Comparison of ENCODE assay signal across 32 cellular contexts in genomic region chr4:24933684-24934275, GRCh38. TPM values are rescaled to one million over a fixed set of nuclear protein-coding genes. Genes with fewer than 3 reads are reported as not detected.
"Had no signal": no experiment of that assay in that cellular context is flagged by ENCODE, and none has a peak within 500 bp of the region (broad histone marks: within the 10 kb centered on the region; RNA-seq: fewer than 3 reads in every experiment).

No MANE protein-coding gene starts in this region.

- H3K36me3 Mint-ChIP-seq: activated naive CD4-positive, alpha-beta T cell treated with anti-CD3 and anti-CD28 coated beads, Interleukin-2, amount 10 ng/mL, durations not matched to agents 7 days and 5 days; activated naive CD8-positive, alpha-beta T cell treated with anti-CD3 and anti-CD28 coated beads, Interleukin-2, amount 10 ng/mL, durations not matched to agents 7 days and 5 days had no signal

- H3K9me3 Mint-ChIP-seq: activated naive CD8-positive, alpha-beta T cell treated with anti-CD3 and anti-CD28 coated beads, Interleukin-2, amount 10 ng/mL, durations not matched to agents 7 days and 5 days had no signal

- ATAC-seq: activated naive CD4-positive, alpha-beta T cell treated with anti-CD3 and anti-CD28 coated beads, Interleukin-2, amount 50 U/mL, for 72 hours; activated T-cell treated with anti-CD3 and anti-CD28 coated beads, Interleukin-2, amount 50 U/mL, for 72 hours; foreskin keratinocyte; gastrocnemius medialis; heart left ventricle; T-helper 17 cell; WTC11 had no signal

- H3K4me1 Mint-ChIP-seq: activated CD4-positive, alpha-beta memory T cell treated with anti-CD3 and anti-CD28 coated beads, Interleukin-2, amount 10 ng/mL, durations not matched to agents 7 days and 5 days; activated CD4-positive, alpha-beta T cell treated with anti-CD3 and anti-CD28 coated beads, Interleukin-2, amount 10 ng/mL, durations not matched to agents 7 days and 5 days; activated naive CD4-positive, alpha-beta T cell treated with anti-CD3 and anti-CD28 coated beads, Interleukin-2, amount 10 ng/mL, durations not matched to agents 7 days and 5 days; activated naive CD8-positive, alpha-beta T cell treated with anti-CD3 and anti-CD28 coated beads, Interleukin-2, amount 10 ng/mL, durations not matched to agents 7 days and 5 days; central memory CD8-positive, alpha-beta T cell; T-helper 17 cell; WTC11 had no signal

- DNase-seq: activated CD4-positive, alpha-beta memory T cell treated with anti-CD3 and anti-CD28 coated beads, Interleukin-2, amount 10 ng/mL, durations not matched to agents 7 days and 5 days; activated CD4-positive, alpha-beta T cell treated with anti-CD3 and anti-CD28 coated beads for 1 hour; activated CD4-positive, alpha-beta T cell treated with anti-CD3 and anti-CD28 coated beads for 4 hours; activated CD4-positive, alpha-beta T cell treated with anti-CD3 and anti-CD28 coated beads, Interleukin-2, amount 10 ng/mL, durations not matched to agents 7 days and 5 days; activated CD4-positive, alpha-beta T cell treated with anti-CD3 and anti-CD28 coated beads, Interleukin-2, amount 50 U/mL, for 4 hours; activated CD8-positive, alpha-beta memory T cell treated with anti-CD3 and anti-CD28 coated beads, Interleukin-2, amount 50 U/mL, for 48 hours; activated gamma-delta T cell; activated naive CD4-positive, alpha-beta T cell; activated naive CD4-positive, alpha-beta T cell treated with anti-CD3 and anti-CD28 coated beads, Interleukin-2, amount 10 ng/mL, durations not matched to agents 7 days and 5 days; activated naive CD8-positive, alpha-beta T cell treated with anti-CD3 and anti-CD28 coated beads, Interleukin-2, amount 10 ng/mL, durations not matched to agents 7 days and 5 days; activated T-cell treated with anti-CD3 and anti-CD28 coated beads for 4 hours; activated T-cell treated with anti-CD3 and anti-CD28 coated beads, Interleukin-2, amount 50 U/mL, for 24 hours; activated T-cell treated with anti-CD3 and anti-CD28 coated beads, Interleukin-2, amount 50 U/mL, for 72 hours; amniotic stem cell; anterior cingulate cortex; brain microvascular endothelial cell; dorsolateral prefrontal cortex; effector memory CD4-positive, alpha-beta T cell; endodermal cell; foreskin keratinocyte; gastrocnemius medialis; glutamatergic neuron; heart left ventricle; T-helper 17 cell; T1000 had no signal

- H3K4me3 ChIP-seq: coronary artery, dorsolateral prefrontal cortex, esophagus muscularis mucosa, gastrocnemius medialis, heart left ventricle had no signal

- H3K27ac ChIP-seq: brain microvascular endothelial cell, coronary artery, dorsolateral prefrontal cortex, esophagus muscularis mucosa, foreskin keratinocyte, gastrocnemius medialis, heart left ventricle had no signal

- H3K27ac Mint-ChIP-seq: activated CD4-positive, alpha-beta memory T cell treated with anti-CD3 and anti-CD28 coated beads, Interleukin-2, amount 10 ng/mL, durations not matched to agents 7 days and 5 days; activated CD4-positive, alpha-beta T cell treated with anti-CD3 and anti-CD28 coated beads, Interleukin-2, amount 10 ng/mL, durations not matched to agents 7 days and 5 days; activated naive CD4-positive, alpha-beta T cell treated with anti-CD3 and anti-CD28 coated beads, Interleukin-2, amount 10 ng/mL, durations not matched to agents 7 days and 5 days; activated naive CD8-positive, alpha-beta T cell treated with anti-CD3 and anti-CD28 coated beads, Interleukin-2, amount 10 ng/mL, durations not matched to agents 7 days and 5 days; activated T-cell treated with anti-CD3 and anti-CD28 coated beads, Interleukin-2, amount 50 U/mL, for 24 hours; activated T-cell treated with anti-CD3 and anti-CD28 coated beads, Interleukin-2, amount 50 U/mL, for 72 hours; dendritic cell treated with granulocyte-macrophage colony-stimulating factor and Interleukin-4, amounts not matched to agents 40 ng/mL and 50 ng/mL, for 4 days; endodermal cell; T-helper 17 cell; T-helper 2 cell treated with Interferon-gamma antibody and Interleukin-4, amounts not matched to agents 5 μg/mL and 100 μg/mL, for 36 hours; WTC11 had no signal

- H3K4me3 Mint-ChIP-seq: activated CD4-positive, alpha-beta memory T cell treated with anti-CD3 and anti-CD28 coated beads, Interleukin-2, amount 10 ng/mL, durations not matched to agents 7 days and 5 days; activated CD4-positive, alpha-beta T cell treated with anti-CD3 and anti-CD28 coated beads, Interleukin-2, amount 10 ng/mL, durations not matched to agents 7 days and 5 days; activated naive CD4-positive, alpha-beta T cell treated with anti-CD3 and anti-CD28 coated beads, Interleukin-2, amount 10 ng/mL, durations not matched to agents 7 days and 5 days; activated naive CD8-positive, alpha-beta T cell treated with anti-CD3 and anti-CD28 coated beads, Interleukin-2, amount 10 ng/mL, durations not matched to agents 7 days and 5 days; activated T-cell treated with anti-CD3 and anti-CD28 coated beads, Interleukin-2, amount 50 U/mL, for 24 hours; activated T-cell treated with anti-CD3 and anti-CD28 coated beads, Interleukin-2, amount 50 U/mL, for 72 hours; central memory CD8-positive, alpha-beta T cell; dendritic cell treated with granulocyte-macrophage colony-stimulating factor and Interleukin-4, amounts not matched to agents 40 ng/mL and 50 ng/mL, for 4 days; endodermal cell; T-helper 17 cell; T-helper 2 cell treated with Interferon-gamma antibody and Interleukin-4, amounts not matched to agents 5 μg/mL and 100 μg/mL, for 36 hours; WTC11 had no signal

- H3K27me3 Mint-ChIP-seq: activated CD4-positive, alpha-beta memory T cell treated with anti-CD3 and anti-CD28 coated beads, Interleukin-2, amount 10 ng/mL, durations not matched to agents 7 days and 5 days; activated CD4-positive, alpha-beta T cell treated with anti-CD3 and anti-CD28 coated beads, Interleukin-2, amount 10 ng/mL, durations not matched to agents 7 days and 5 days; activated naive CD4-positive, alpha-beta T cell treated with anti-CD3 and anti-CD28 coated beads, Interleukin-2, amount 10 ng/mL, durations not matched to agents 7 days and 5 days; dendritic cell treated with granulocyte-macrophage colony-stimulating factor and Interleukin-4, amounts not matched to agents 40 ng/mL and 50 ng/mL, for 4 days had no signal

- H3K4me1 ChIP-seq: foreskin keratinocyte, gastrocnemius medialis had no signal

- H3K36me3 ChIP-seq: brain microvascular endothelial cell, esophagus muscularis mucosa, gastrocnemius medialis, heart left ventricle had no signal

- H3K27me3 ChIP-seq: brain microvascular endothelial cell, esophagus muscularis mucosa, gastrocnemius medialis, heart left ventricle had no signal

RNA-seq across cellular contexts. Expression of gene CCDC149, which starts 20.9 kb away (rescaled TPM):
- total RNA-seq: activated CD4-positive, alpha-beta memory T cell treated with anti-CD3 and anti-CD28 coated beads, Interleukin-2, amount 10 ng/mL, durations not matched to agents 7 days and 5 days; activated CD4-positive, alpha-beta T cell treated with anti-CD3 and anti-CD28 coated beads, Interleukin-2, amount 10 ng/mL, durations not matched to agents 7 days and 5 days; activated naive CD8-positive, alpha-beta T cell treated with anti-CD3 and anti-CD28 coated beads, Interleukin-2, amount 10 ng/mL, durations not matched to agents 7 days and 5 days had no signal
